In genomic region chr19:531753-532571, GRCh38 we compare ENCODE assay signal across 8 cellular contexts. TPM values are rescaled to one million over a fixed set of nuclear protein-coding genes. Genes with fewer than 3 reads are reported as not detected.
A peak's percentile ranks its signal among the peaks of the same experiment; 100 is the strongest.
DNase-seq lines count a peak whose midpoint lies in the region; ATAC-seq and TF ChIP-seq lines count a peak whose summit lies in the region.

TSS of gene CDC34 (plus strand) at chr19:531760. CDS start at chr19:531932, 172 bp downstream.

- H3K9me3 ChIP-seq in NT2/D1 (ENCODE audit: insufficient read depth, low read length): no peaks in the 10 kb centered on the region
- H3K9me3 ChIP-seq in mesodermal cell (ENCODE audit: control insufficient read depth, low read length): no peaks in the 10 kb centered on the region
- H3K9me3 ChIP-seq in upper lobe of right lung: no peaks in the 10 kb centered on the region

- H3K27ac ChIP-seq in mesodermal cell (ENCODE audit: low read depth, low read length, severe bottlenecking) (peak within 1 kb of the TSS; percentile 86), upper lobe of right lung (peak within 1 kb of the TSS; percentile 91)

- H3K27me3 ChIP-seq in NT2/D1 (ENCODE audit: insufficient read depth, insufficient read length) (no peaks in the 10 kb centered on the region), upper lobe of right lung (no peaks in the 10 kb centered on the region)

- H3K36me3 ChIP-seq in NT2/D1 (ENCODE audit: insufficient read depth, insufficient read length, low read length): peaks cover 36% of the 10 kb centered on the region
- peaks cover 35% of the 10 kb centered on the region for H3K36me3 ChIP-seq in mesodermal cell (ENCODE audit: control insufficient read depth, insufficient read depth, low read length)
- H3K36me3 ChIP-seq in upper lobe of right lung: peaks cover 9% of the 10 kb centered on the region

- WGBS in mesodermal cell (ENCODE audit: insufficient coverage in 2 of 2), 2 experiments: 0% methylated on average over 58 to 59 of the region's 84 CpGs

- H3K4me3 ChIP-seq in GM12875 (ENCODE audit: low read depth, low read length) (peak within 1 kb of the TSS; percentile 91), NT2/D1 (ENCODE audit: insufficient read length, low read depth) (peak within 1 kb of the TSS; percentile 91), mesodermal cell (ENCODE audit: extremely low read depth, insufficient read depth, low read length, poor library complexity, severe bottlenecking) (peak within 1 kb of the TSS; percentile 98), upper lobe of right lung (peak within 1 kb of the TSS; percentile 99)

- H3K4me1 ChIP-seq in NT2/D1 (ENCODE audit: insufficient read depth, insufficient read length): peaks cover 29% of the 10 kb centered on the region
- H3K4me1 ChIP-seq in mesodermal cell (ENCODE audit: control insufficient read depth, insufficient read depth, low read length, poor library complexity, severe bottlenecking): peaks cover 11% of the 10 kb centered on the region
- H3K4me1 ChIP-seq in upper lobe of right lung: peaks cover 21% of the 10 kb centered on the region

- no peak for DNase-seq in NT2/D1 (ENCODE audit: low read depth, low spot score)
- DNase-seq in dermis microvascular lymphatic vessel endothelial cell (ENCODE audit: low read depth in 2 of 2): no peak
- DNase-seq in upper lobe of right lung: no peak
- no peak for DNase-seq in hippocampal formation (lab: John Stamatoyannopoulos, UW)
- no peak for DNase-seq in HuH-7 (ENCODE audit: low spot score)

- peak within 1 kb of the TSS; percentile 97 for H3K9ac ChIP-seq in NT2/D1 (ENCODE audit: insufficient read length, low read depth)

- ATAC-seq in GM21825 (IDR thresholded peaks at IDR 0.05; ENCODE audit: unreplicated experiment): peak; percentile 11
- ATAC-seq in upper lobe of right lung: peak; percentile 0

- intact Hi-C loops in upper lobe of right lung (cut with DNase I): no loop called here

- TF ChIP-seq CTCF in GM12875 (IDR thresholded peaks at IDR 0.05; ENCODE audit: borderline replicate concordance, insufficient read depth, low read depth, low read length) (no peak), upper lobe of right lung (IDR thresholded peaks at IDR 0.05) (no peak)

RNA-seq across cellular contexts. Expression of gene CDC34, which starts in this region (rescaled TPM):
- total RNA-seq in dermis microvascular lymphatic vessel endothelial cell: 85.2 and 89.6 TPM in 2 replicates
- polyA plus RNA-seq in mesodermal cell (2013, experiment 1 of 2): 170 TPM
- 138 TPM for polyA plus RNA-seq in mesodermal cell (2013, experiment 2 of 2)
- total RNA-seq in upper lobe of right lung: 40.9 TPM
